22 cellular contexts compared by ENCODE assay signal in the genomic region with DNA sequence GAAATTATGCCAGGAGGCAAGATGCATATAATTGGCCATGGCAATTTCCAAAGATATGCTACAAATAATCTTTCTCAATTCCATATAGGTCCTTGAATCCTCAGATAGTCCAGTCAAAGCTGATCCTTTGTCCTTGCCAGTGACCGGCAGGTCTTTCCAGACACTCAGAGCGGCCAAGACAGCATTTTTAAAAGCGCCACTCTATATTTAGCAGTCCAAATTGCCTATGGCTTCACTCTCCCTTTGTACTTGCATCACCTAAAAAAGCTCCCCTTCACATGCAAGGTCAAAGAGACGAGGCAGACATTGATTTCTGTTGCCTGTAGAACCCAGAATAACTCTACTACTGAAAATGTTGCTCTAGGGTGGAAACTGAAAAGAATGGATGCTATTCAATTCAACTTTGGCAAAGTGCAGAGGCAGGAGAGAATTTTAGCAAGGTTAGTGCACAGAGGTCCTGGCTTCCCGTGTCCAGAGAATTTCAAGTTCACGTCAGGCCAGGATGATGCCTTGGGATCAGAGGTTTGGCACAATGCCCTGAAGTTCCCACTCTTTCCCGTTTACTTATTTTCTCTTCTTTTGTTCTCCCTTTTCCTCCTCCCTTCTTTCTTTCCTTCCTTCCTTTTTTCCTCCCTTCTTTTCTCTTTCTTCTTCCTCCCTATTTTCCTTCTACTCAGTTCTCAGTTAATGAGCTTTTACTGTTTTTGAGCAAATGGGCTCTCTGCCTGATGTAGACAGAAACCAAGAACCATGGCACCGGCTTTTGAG.
DNase-seq lines count a peak whose midpoint lies in the region; ATAC-seq, FAIRE-seq and TF ChIP-seq lines count a peak whose summit lies in the region.
"Had no signal": no experiment of that assay in that cellular context is flagged by ENCODE, and none has a peak within 500 bp of the region (broad histone marks: within the 10 kb centered on the region; RNA-seq: fewer than 3 reads in every experiment).

No MANE protein-coding gene starts in this region.

- no peaks in the 10 kb centered on the region for H3K27me3 ChIP-seq in liver (ENCODE audit: control insufficient read depth in 4 of 4, insufficient read depth in 4 of 4, low read length in 3 of 4)
- H3K27me3 ChIP-seq in HepG2 (ENCODE audit: control insufficient read depth in 1 of 2, insufficient read depth in 2 of 2, low read length in 2 of 2): no peaks in the 10 kb centered on the region
- H3K27me3 ChIP-seq in heart left ventricle: no peaks in the 10 kb centered on the region

- H3K9ac ChIP-seq in liver (ENCODE audit: low read depth in 1 of 2, low read length in 2 of 2) (no peak overlapping the region), HepG2 (ENCODE audit: insufficient read depth, low read depth, low read length) (no peak overlapping the region)

- intact Hi-C loops in HepG2 (cut with micrococcal nuclease; ENCODE audit: unreplicated experiment) (no loop called here), heart left ventricle (cut with DNase I) (loop anchor here in 2 of 10 donors (2.0 to 5.0 kb wide), 2 partner anchors 55 to 58 kb away; no protein-coding TSS in a partner anchor)

- no peak for ATAC-seq in HepG2
- peak; percentile 53 to 81 (median 70) for ATAC-seq in heart left ventricle
- ATAC-seq in left lobe of liver: peak; percentile 10
- no peak for ATAC-seq in HG02884 (IDR thresholded peaks at IDR 0.05; ENCODE audit: unreplicated experiment)
- ATAC-seq in HG02678 (IDR thresholded peaks at IDR 0.05; ENCODE audit: unreplicated experiment): no peak
- ATAC-seq in GM21825 (IDR thresholded peaks at IDR 0.05; ENCODE audit: unreplicated experiment): no peak
- ATAC-seq: CD8-positive, alpha-beta T cell had no signal

- TF ChIP-seq POLR2A in HepG2 (IDR thresholded peaks at IDR 0.05; ENCODE audit: insufficient read depth in 1 of 2, low read depth in 2 of 2, low read length in 2 of 2) (no peak), heart left ventricle (IDR thresholded peaks at IDR 0.05) (no peak)

- TF ChIP-seq RAD21 in liver (IDR thresholded peaks at IDR 0.05): no peak
- no peak for TF ChIP-seq RAD21 in HepG2 (CRISPR knock-in tag; IDR thresholded peaks at IDR 0.05)

- TF ChIP-seq CTCF in liver (IDR thresholded peaks at IDR 0.05; ENCODE audit: low read depth, low read length, missing input control) (peak; percentile 5), HepG2 (CRISPR knock-in tag; IDR thresholded peaks at IDR 0.05) (no peak), heart left ventricle (IDR thresholded peaks at IDR 0.05) (no peak)

- DNase-seq in HepG2 (ENCODE audit: low spot score) (no peak), heart left ventricle (peak in 2 of 5 donors; percentile 23 to 44), left lobe of liver (ENCODE audit: low spot score) (no peak), NAMALWA (ENCODE audit: low spot score) (no peak)
- DNase-seq: AML-193; CD8-positive, alpha-beta T cell; DMS153; IMR-90; MV-4-11; NCI-H1694; NCI-H2081; NCI-H2171; NCI-H446; NCI-H526; OCI-M1; SHP77 had no signal

- H3K4me1 ChIP-seq in liver (ENCODE audit: control insufficient read depth in 4 of 4, insufficient read depth in 4 of 4, low read length in 3 of 4): peaks cover 4 to 25% (median 17%) of the 10 kb centered on the region in 4 donors
- H3K4me1 ChIP-seq in HepG2 (ENCODE audit: insufficient read depth, low read length): no peaks in the 10 kb centered on the region
- peaks cover 0 to 37% (median 5%) of the 10 kb centered on the region in 12 donors for H3K4me1 ChIP-seq in heart left ventricle

- H3K4me3 ChIP-seq in liver (ENCODE audit: low read depth in 1 of 3, low read length in 3 of 3) (no peak overlapping the region), HepG2 (replicated peaks in 1 of 3; ENCODE audit: insufficient read depth in 1 of 3, low read depth in 2 of 3, low read length in 3 of 3) (no peak overlapping the region), heart left ventricle (no peak overlapping the region)

- H3K79me2 ChIP-seq in HepG2 (ENCODE audit: insufficient read depth, low read length): no peaks in the 10 kb centered on the region

- peaks cover 0 to 3% (median 0%) of the 10 kb centered on the region in 4 donors for H3K9me3 ChIP-seq in liver (ENCODE audit: control insufficient read depth in 4 of 4, low read length in 3 of 4)
- no peaks in the 10 kb centered on the region for H3K9me3 ChIP-seq in HepG2 (ENCODE audit: low read length)
- H3K9me3 ChIP-seq in heart left ventricle: peaks cover 0 to 9% (median 0%) of the 10 kb centered on the region in 12 donors

- no peak for TF ChIP-seq EP300 in HepG2 (IDR thresholded peaks at IDR 0.05; ENCODE audit: low read depth in 2 of 2, low read length in 2 of 2)
- no peak for TF ChIP-seq EP300 in HepG2 (CRISPR knock-in tag; IDR thresholded peaks at IDR 0.05; ENCODE audit: borderline replicate concordance)

- POLR2A ChIA-PET in HepG2 (lab: Yijun Ruan, JAX): no interaction called here

- in situ Hi-C loops in HepG2 (cut with HindIII; ENCODE audit: extremely low pct_ligation_motif_present, low pct_unique_long_range_greater_than_20kb): no loop called here

- CTCF ChIA-PET in HepG2 (lab: Yijun Ruan, JAX; ENCODE audit: low intra/inter-chr PET ratio, low total read pairs): no interaction called here

- H3K4me2 ChIP-seq in HepG2 (ENCODE audit: low read depth, low read length): no peak overlapping the region

- BruUV-seq in HepG2 (replicated peaks; lab: Mats Ljungman, UMichigan): no TSS peak

- no peak overlapping the region for H2AFZ ChIP-seq in HepG2 (ENCODE audit: low read length)

- H4K20me1 ChIP-seq in HepG2 (ENCODE audit: insufficient read depth, low read length): no peaks in the 10 kb centered on the region

- no peaks in the 10 kb centered on the region for H3K36me3 ChIP-seq in liver (ENCODE audit: control insufficient read depth in 4 of 4, insufficient read depth in 3 of 4, low read depth in 1 of 4, low read length in 3 of 4)
- no peaks in the 10 kb centered on the region for H3K36me3 ChIP-seq in HepG2 (replicated peaks in 1 of 2; ENCODE audit: control insufficient read depth in 1 of 2, insufficient read depth in 2 of 2, low read length in 2 of 2)
- H3K36me3 ChIP-seq in heart left ventricle: no peaks in the 10 kb centered on the region

- H3K27ac ChIP-seq in liver (ENCODE audit: low read depth in 1 of 2, low read length in 2 of 2): peak overlapping the region; percentile 86 to 93
- no peak overlapping the region for H3K27ac ChIP-seq in HepG2 (ENCODE audit: extremely low read length, insufficient read depth, low read length)
- peak overlapping the region; percentile 33 to 93 (median 81) for H3K27ac ChIP-seq in heart left ventricle

- 51% methylated on average over 8 of the region's 8 CpGs for WGBS in liver
- 19% methylated on average over 8 of the region's 8 CpGs for WGBS in HepG2 (ENCODE audit: low lambda C conversion rate)
- WGBS in heart left ventricle, 4 donors: 27 to 37% (median 35%) methylated on average over 8 of the region's 8 CpGs

- FAIRE-seq in HepG2 (lab: Jason Lieb, UNC): no peak
- FAIRE-seq: GM12892, H54 had no signal

TF ChIP-seq in liver, 16 proteins besides CTCF, POLR2A, EP300 and RAD21 (continues in another document):
- TF ChIP-seq, protein P1, sequence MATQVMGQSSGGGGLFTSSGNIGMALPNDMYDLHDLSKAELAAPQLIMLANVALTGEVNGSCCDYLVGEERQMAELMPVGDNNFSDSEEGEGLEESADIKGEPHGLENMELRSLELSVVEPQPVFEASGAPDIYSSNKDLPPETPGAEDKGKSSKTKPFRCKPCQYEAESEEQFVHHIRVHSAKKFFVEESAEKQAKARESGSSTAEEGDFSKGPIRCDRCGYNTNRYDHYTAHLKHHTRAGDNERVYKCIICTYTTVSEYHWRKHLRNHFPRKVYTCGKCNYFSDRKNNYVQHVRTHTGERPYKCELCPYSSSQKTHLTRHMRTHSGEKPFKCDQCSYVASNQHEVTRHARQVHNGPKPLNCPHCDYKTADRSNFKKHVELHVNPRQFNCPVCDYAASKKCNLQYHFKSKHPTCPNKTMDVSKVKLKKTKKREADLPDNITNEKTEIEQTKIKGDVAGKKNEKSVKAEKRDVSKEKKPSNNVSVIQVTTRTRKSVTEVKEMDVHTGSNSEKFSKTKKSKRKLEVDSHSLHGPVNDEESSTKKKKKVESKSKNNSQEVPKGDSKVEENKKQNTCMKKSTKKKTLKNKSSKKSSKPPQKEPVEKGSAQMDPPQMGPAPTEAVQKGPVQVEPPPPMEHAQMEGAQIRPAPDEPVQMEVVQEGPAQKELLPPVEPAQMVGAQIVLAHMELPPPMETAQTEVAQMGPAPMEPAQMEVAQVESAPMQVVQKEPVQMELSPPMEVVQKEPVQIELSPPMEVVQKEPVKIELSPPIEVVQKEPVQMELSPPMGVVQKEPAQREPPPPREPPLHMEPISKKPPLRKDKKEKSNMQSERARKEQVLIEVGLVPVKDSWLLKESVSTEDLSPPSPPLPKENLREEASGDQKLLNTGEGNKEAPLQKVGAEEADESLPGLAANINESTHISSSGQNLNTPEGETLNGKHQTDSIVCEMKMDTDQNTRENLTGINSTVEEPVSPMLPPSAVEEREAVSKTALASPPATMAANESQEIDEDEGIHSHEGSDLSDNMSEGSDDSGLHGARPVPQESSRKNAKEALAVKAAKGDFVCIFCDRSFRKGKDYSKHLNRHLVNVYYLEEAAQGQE (IDR thresholded peaks at IDR 0.05): no peak
- TF ChIP-seq SP1 (IDR thresholded peaks at IDR 0.05): peak; percentile 21

TF ChIP-seq in HepG2, 621 proteins besides CTCF, POLR2A, EP300 and RAD21 (continues in another document):
- TF ChIP-seq, protein P2, sequence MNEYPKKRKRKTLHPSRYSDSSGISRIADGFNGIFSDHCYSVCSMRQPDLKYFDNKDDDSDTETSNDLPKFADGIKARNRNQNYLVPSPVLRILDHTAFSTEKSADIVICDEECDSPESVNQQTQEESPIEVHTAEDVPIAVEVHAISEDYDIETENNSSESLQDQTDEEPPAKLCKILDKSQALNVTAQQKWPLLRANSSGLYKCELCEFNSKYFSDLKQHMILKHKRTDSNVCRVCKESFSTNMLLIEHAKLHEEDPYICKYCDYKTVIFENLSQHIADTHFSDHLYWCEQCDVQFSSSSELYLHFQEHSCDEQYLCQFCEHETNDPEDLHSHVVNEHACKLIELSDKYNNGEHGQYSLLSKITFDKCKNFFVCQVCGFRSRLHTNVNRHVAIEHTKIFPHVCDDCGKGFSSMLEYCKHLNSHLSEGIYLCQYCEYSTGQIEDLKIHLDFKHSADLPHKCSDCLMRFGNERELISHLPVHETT (CRISPR knock-in tag; conservative IDR thresholded peaks at IDR 0.05): no peak
- TF ChIP-seq NFIC (IDR thresholded peaks at IDR 0.05; ENCODE audit: low read length): no peak

Comparison
In these comparisons a context has a peak if more than half of its experiments do, and no peak if none do; other contexts are left out.
1. ATAC-seq: peak in heart left ventricle (4 of 4) and left lobe of liver (single experiment); none in HepG2 (single experiment), HG02884 (single experiment), HG02678 (single experiment) and GM21825 (single experiment).